Comparison of ENCODE assay signal across 39 cellular contexts in genomic region chr9:91960367-91960766, GRCh38. TPM values are rescaled to one million over a fixed set of nuclear protein-coding genes. Genes with fewer than 3 reads are reported as not detected.
"Had no signal": no experiment of that assay in that cellular context is flagged by ENCODE, and none has a peak within 500 bp of the region (broad histone marks: within the 10 kb centered on the region; RNA-seq: fewer than 3 reads in every experiment).

No MANE protein-coding gene starts in this region.

- H3K27ac ChIP-seq: ascending aorta, cardiac muscle cell, WERI-Rb-1 had no signal

- H3K36me3 ChIP-seq: ascending aorta, cardiac muscle cell, WERI-Rb-1 had no signal

- ATAC-seq: activated CD4-positive, alpha-beta T cell treated with anti-CD3 and anti-CD28 coated beads for 36 hours; activated CD4-positive, CD25-positive, alpha-beta regulatory T cell treated with anti-CD3 and anti-CD28 coated beads, Interleukin-2, amount 50 U/mL, for 24 hours; activated CD8-positive, alpha-beta memory T cell treated with anti-CD3 and anti-CD28 coated beads, Interleukin-2, amount 10 ng/mL, durations not matched to agents 7 days and 5 days; activated CD8-positive, alpha-beta T cell treated with anti-CD3 and anti-CD28 coated beads, Interleukin-2, amount 10 ng/mL, durations not matched to agents 7 days and 5 days; activated naive CD8-positive, alpha-beta T cell treated with anti-CD3 and anti-CD28 coated beads, Interleukin-2, amount 50 U/mL, for 24 hours; WTC11 had no signal

- H3K4me3 Mint-ChIP-seq: activated CD4-positive, alpha-beta memory T cell treated with anti-CD3 and anti-CD28 coated beads, Interleukin-2, amount 10 ng/mL, durations not matched to agents 7 days and 5 days; activated CD4-positive, alpha-beta T cell treated with anti-CD3 and anti-CD28 coated beads for 36 hours; activated CD4-positive, alpha-beta T cell treated with anti-CD3 and anti-CD28 coated beads, Interleukin-2, amount 10 ng/mL, durations not matched to agents 7 days and 5 days; activated CD8-positive, alpha-beta memory T cell treated with anti-CD3 and anti-CD28 coated beads, Interleukin-2, amount 10 ng/mL, durations not matched to agents 7 days and 5 days; activated CD8-positive, alpha-beta T cell treated with anti-CD3 and anti-CD28 coated beads, Interleukin-2, amount 10 ng/mL, durations not matched to agents 7 days and 5 days; activated naive CD4-positive, alpha-beta T cell treated with anti-CD3 and anti-CD28 coated beads, Interleukin-2, amount 10 ng/mL, durations not matched to agents 7 days and 5 days; activated naive CD4-positive, alpha-beta T cell treated with anti-CD3 and anti-CD28 coated beads, Interleukin-2, amount 50 U/mL, for 24 hours; activated naive CD8-positive, alpha-beta T cell; activated naive CD8-positive, alpha-beta T cell treated with anti-CD3 and anti-CD28 coated beads, Interleukin-2, amount 10 ng/mL, durations not matched to agents 7 days and 5 days; activated naive CD8-positive, alpha-beta T cell treated with anti-CD3 and anti-CD28 coated beads, Interleukin-2, amount 50 U/mL, for 24 hours; activated T-cell treated with anti-CD3 and anti-CD28 coated beads, Interleukin-2, amount 50 U/mL, for 24 hours; brain; central memory CD8-positive, alpha-beta T cell; T-helper 1 cell treated with Interleukin-12 subunit alpha and Interleukin-12 subunit beta and Interleukin-4 antibody, amounts not matched to agents 30 μg/mL and 1 μg/mL, for 36 hours; T-helper 2 cell treated with Interferon-gamma antibody and Interleukin-4, amounts not matched to agents 5 μg/mL and 100 μg/mL, for 36 hours; WTC11 had no signal

- H3K4me3 ChIP-seq: ascending aorta, cardiac muscle cell had no signal

- DNase-seq: activated CD4-positive, alpha-beta memory T cell treated with anti-CD3 and anti-CD28 coated beads, Interleukin-2, amount 10 ng/mL, durations not matched to agents 7 days and 5 days; activated CD4-positive, alpha-beta T cell treated with anti-CD3 and anti-CD28 coated beads for 1 hour; activated CD4-positive, alpha-beta T cell treated with anti-CD3 and anti-CD28 coated beads for 36 hours; activated CD4-positive, alpha-beta T cell treated with anti-CD3 and anti-CD28 coated beads for 48 hours; activated CD4-positive, alpha-beta T cell treated with anti-CD3 and anti-CD28 coated beads, Interleukin-2, amount 10 ng/mL, durations not matched to agents 7 days and 5 days; activated CD4-positive, alpha-beta T cell treated with anti-CD3 and anti-CD28 coated beads, Interleukin-2, amount 50 U/mL, for 48 hours; activated CD4-positive, CD25-positive, alpha-beta regulatory T cell; activated CD8-positive, alpha-beta memory T cell treated with anti-CD3 and anti-CD28 coated beads for 24 hours; activated CD8-positive, alpha-beta memory T cell treated with anti-CD3 and anti-CD28 coated beads, Interleukin-2, amount 10 ng/mL, durations not matched to agents 7 days and 5 days; activated CD8-positive, alpha-beta memory T cell treated with anti-CD3 and anti-CD28 coated beads, Interleukin-2, amount 50 U/mL, for 48 hours; activated CD8-positive, alpha-beta T cell treated with anti-CD3 and anti-CD28 coated beads, Interleukin-2, amount 10 ng/mL, durations not matched to agents 7 days and 5 days; activated effector memory CD4-positive, alpha-beta T cell treated with Interleukin-2 at 50 U/mL for 16 hours; activated gamma-delta T cell; activated naive CD4-positive, alpha-beta T cell treated with anti-CD3 and anti-CD28 coated beads, Interleukin-2, amount 10 ng/mL, durations not matched to agents 7 days and 5 days; activated naive CD4-positive, alpha-beta T cell treated with Interleukin-2 at 50 U/mL for 16 hours; activated naive CD8-positive, alpha-beta T cell treated with anti-CD3 and anti-CD28 coated beads, Interleukin-2, amount 10 ng/mL, durations not matched to agents 7 days and 5 days; activated naive CD8-positive, alpha-beta T cell treated with anti-CD3 and anti-CD28 coated beads, Interleukin-2, amount 50 U/mL, for 24 hours; activated T-cell treated with anti-CD3 and anti-CD28 coated beads, Interleukin-2, amount 50 U/mL, for 24 hours; activated T-cell treated with anti-CD3 and anti-CD28 coated beads, Interleukin-2, amount 50 U/mL, for 48 hours; amygdala; anterior cingulate cortex; caudate nucleus; cerebellar nuclear complex; T-helper 1 cell; T-helper 2 cell; T-helper 9 cell; WERI-Rb-1 had no signal

- H3K9me3 Mint-ChIP-seq: T-helper 2 cell treated with Interferon-gamma antibody and Interleukin-4, amounts not matched to agents 5 μg/mL and 100 μg/mL, for 36 hours had no signal

- H3K4me1 ChIP-seq: ascending aorta had no signal

- H3K36me3 Mint-ChIP-seq: activated naive CD4-positive, alpha-beta T cell treated with anti-CD3 and anti-CD28 coated beads, Interleukin-2, amount 10 ng/mL, durations not matched to agents 7 days and 5 days; brain had no signal

- H3K27me3 ChIP-seq: ascending aorta, cardiac muscle cell had no signal

- H3K4me1 Mint-ChIP-seq: activated CD4-positive, alpha-beta memory T cell treated with anti-CD3 and anti-CD28 coated beads, Interleukin-2, amount 10 ng/mL, durations not matched to agents 7 days and 5 days; activated CD4-positive, alpha-beta T cell treated with anti-CD3 and anti-CD28 coated beads for 36 hours; activated CD4-positive, alpha-beta T cell treated with anti-CD3 and anti-CD28 coated beads, Interleukin-2, amount 10 ng/mL, durations not matched to agents 7 days and 5 days; activated CD8-positive, alpha-beta memory T cell treated with anti-CD3 and anti-CD28 coated beads, Interleukin-2, amount 10 ng/mL, durations not matched to agents 7 days and 5 days; activated naive CD4-positive, alpha-beta T cell treated with anti-CD3 and anti-CD28 coated beads, Interleukin-2, amount 10 ng/mL, durations not matched to agents 7 days and 5 days; activated naive CD4-positive, alpha-beta T cell treated with anti-CD3 and anti-CD28 coated beads, Interleukin-2, amount 50 U/mL, for 24 hours; activated naive CD8-positive, alpha-beta T cell treated with anti-CD3 and anti-CD28 coated beads, Interleukin-2, amount 10 ng/mL, durations not matched to agents 7 days and 5 days; activated naive CD8-positive, alpha-beta T cell treated with anti-CD3 and anti-CD28 coated beads, Interleukin-2, amount 50 U/mL, for 24 hours; brain; central memory CD8-positive, alpha-beta T cell had no signal

- H3K27ac Mint-ChIP-seq: activated CD4-positive, alpha-beta memory T cell treated with anti-CD3 and anti-CD28 coated beads, Interleukin-2, amount 10 ng/mL, durations not matched to agents 7 days and 5 days; activated CD4-positive, alpha-beta T cell treated with anti-CD3 and anti-CD28 coated beads for 36 hours; activated CD4-positive, alpha-beta T cell treated with anti-CD3 and anti-CD28 coated beads, Interleukin-2, amount 10 ng/mL, durations not matched to agents 7 days and 5 days; activated CD8-positive, alpha-beta memory T cell treated with anti-CD3 and anti-CD28 coated beads, Interleukin-2, amount 10 ng/mL, durations not matched to agents 7 days and 5 days; activated CD8-positive, alpha-beta T cell treated with anti-CD3 and anti-CD28 coated beads, Interleukin-2, amount 10 ng/mL, durations not matched to agents 7 days and 5 days; activated naive CD4-positive, alpha-beta T cell treated with anti-CD3 and anti-CD28 coated beads, Interleukin-2, amount 10 ng/mL, durations not matched to agents 7 days and 5 days; activated naive CD4-positive, alpha-beta T cell treated with anti-CD3 and anti-CD28 coated beads, Interleukin-2, amount 50 U/mL, for 24 hours; activated naive CD8-positive, alpha-beta T cell; activated naive CD8-positive, alpha-beta T cell treated with anti-CD3 and anti-CD28 coated beads, Interleukin-2, amount 10 ng/mL, durations not matched to agents 7 days and 5 days; activated naive CD8-positive, alpha-beta T cell treated with anti-CD3 and anti-CD28 coated beads, Interleukin-2, amount 50 U/mL, for 24 hours; activated T-cell treated with anti-CD3 and anti-CD28 coated beads, Interleukin-2, amount 50 U/mL, for 24 hours; activated T-helper 2 cell treated with anti-CD3 and anti-CD28 coated beads, Interferon-gamma antibody, Interleukin-2, Interleukin-4, amounts not matched to agents 10 μg/mL and 5 μg/mL and 100 μg/mL, durations not matched to agents 14 hours and 24 hours and 36 hours; brain; T-helper 1 cell treated with Interleukin-12 subunit alpha and Interleukin-12 subunit beta and Interleukin-4 antibody, amounts not matched to agents 30 μg/mL and 1 μg/mL, for 36 hours; T-helper 2 cell treated with Interferon-gamma antibody and Interleukin-4, amounts not matched to agents 5 μg/mL and 100 μg/mL, for 36 hours; WTC11 had no signal

- FAIRE-seq: bronchial epithelial cell had no signal

RNA-seq across cellular contexts. Expression of gene ROR2, which starts 10.3 kb away (rescaled TPM):
- total RNA-seq: activated CD4-positive, alpha-beta T cell treated with anti-CD3 and anti-CD28 coated beads for 36 hours; activated T-helper 2 cell treated with anti-CD3 and anti-CD28 coated beads, Interferon-gamma antibody, Interleukin-2, Interleukin-4, amounts not matched to agents 10 μg/mL and 5 μg/mL and 100 μg/mL, durations not matched to agents 14 hours and 24 hours and 36 hours had no signal
